In genomic region chr4:186234367-186234766, GRCh38 we compare ENCODE assay signal across 30 cellular contexts. TPM values are rescaled to one million over a fixed set of nuclear protein-coding genes. Genes with fewer than 3 reads are reported as not detected.
DNase-seq lines count a peak whose midpoint lies in the region; ATAC-seq, FAIRE-seq and TF ChIP-seq lines count a peak whose summit lies in the region.
"Had no signal": no experiment of that assay in that cellular context is flagged by ENCODE, and none has a peak within 500 bp of the region (broad histone marks: within the 10 kb centered on the region; RNA-seq: fewer than 3 reads in every experiment).

No MANE protein-coding gene starts in this region.

- H3K9me3 ChIP-seq in right lobe of liver (no peaks in the 10 kb centered on the region), HepG2 (ENCODE audit: low read length) (no peaks in the 10 kb centered on the region), iPS-20b (ENCODE audit: insufficient read depth, low read depth, low read length) (no peaks in the 10 kb centered on the region), upper lobe of left lung (no peaks in the 10 kb centered on the region)
- H3K9me3 ChIP-seq: BE2C, BLaER1 had no signal

- TF ChIP-seq POLR2A in right lobe of liver (IDR thresholded peaks at IDR 0.05): no peak
- TF ChIP-seq POLR2A in HepG2 (IDR thresholded peaks at IDR 0.05; ENCODE audit: insufficient read depth in 1 of 2, low read depth in 2 of 2, low read length in 2 of 2): no peak
- TF ChIP-seq POLR2A in upper lobe of left lung (IDR thresholded peaks at IDR 0.05): no peak

- TF ChIP-seq RAD21 in HepG2 (CRISPR knock-in tag; IDR thresholded peaks at IDR 0.05): no peak

- POLR2A ChIA-PET in HepG2 (lab: Yijun Ruan, JAX): no interaction called here

- no peaks in the 10 kb centered on the region for H4K20me1 ChIP-seq in HepG2 (ENCODE audit: insufficient read depth, low read length)
- H4K20me1 ChIP-seq: BLaER1 had no signal

- TF ChIP-seq EP300 in HepG2 (IDR thresholded peaks at IDR 0.05; ENCODE audit: low read depth in 2 of 2, low read length in 2 of 2): no peak
- no peak for TF ChIP-seq EP300 in HepG2 (CRISPR knock-in tag; IDR thresholded peaks at IDR 0.05; ENCODE audit: borderline replicate concordance)
- TF ChIP-seq EP300 in upper lobe of left lung (IDR thresholded peaks at IDR 0.05): no peak

- CTCF ChIA-PET in HepG2 (lab: Yijun Ruan, JAX; ENCODE audit: low intra/inter-chr PET ratio, low total read pairs): no interaction called here

- no peaks in the 10 kb centered on the region for H3K79me2 ChIP-seq in HepG2 (ENCODE audit: insufficient read depth, low read length)

- no peak overlapping the region for H3K4me2 ChIP-seq in HepG2 (ENCODE audit: low read depth, low read length)
- H3K4me2 ChIP-seq: BLaER1 had no signal

- peak; percentile 62 to 80 (median 69) for ATAC-seq in right lobe of liver
- no peak for ATAC-seq in HepG2
- ATAC-seq in GM19452 (IDR thresholded peaks at IDR 0.05; ENCODE audit: unreplicated experiment): no peak
- ATAC-seq in upper lobe of left lung (ENCODE audit: low FRiP score in 2 of 2): no peak
- ATAC-seq: GM12878 had no signal

- H3K36me3 ChIP-seq in right lobe of liver (peaks cover 0 to 28% (median 12%) of the 10 kb centered on the region in 4 donors), HepG2 (replicated peaks in 1 of 2; ENCODE audit: control insufficient read depth in 1 of 2, insufficient read depth in 2 of 2, low read length in 2 of 2) (no peaks in the 10 kb centered on the region), iPS-20b (ENCODE audit: insufficient read depth, low read depth, low read length) (no peaks in the 10 kb centered on the region), upper lobe of left lung (no peaks in the 10 kb centered on the region)
- H3K36me3 ChIP-seq: BE2C, BLaER1 had no signal

- no peak overlapping the region for H3K4me3 ChIP-seq in right lobe of liver
- no peak overlapping the region for H3K4me3 ChIP-seq in HepG2 (replicated peaks in 1 of 3; ENCODE audit: insufficient read depth in 1 of 3, low read depth in 2 of 3, low read length in 3 of 3)
- no peak overlapping the region for H3K4me3 ChIP-seq in iPS-20b (ENCODE audit: low read length)
- H3K4me3 ChIP-seq in upper lobe of left lung: no peak overlapping the region
- H3K4me3 ChIP-seq: BLaER1, GM12878 had no signal

- 26% methylated on average over 2 of the region's 2 CpGs for WGBS in right lobe of liver (ENCODE audit: insufficient coverage, low coverage, low lambda C conversion rate, missing lambda C conversion rate)
- WGBS in HepG2 (ENCODE audit: low lambda C conversion rate): 9% methylated on average over 2 of the region's 2 CpGs
- 48 to 54% methylated on average over 2 of the region's 2 CpGs for WGBS in upper lobe of left lung, 2 donors

- H3K27ac ChIP-seq in right lobe of liver: peak overlapping the region in 2 of 3 donors; percentile 28 to 29
- no peak overlapping the region for H3K27ac ChIP-seq in HepG2 (ENCODE audit: extremely low read length, insufficient read depth, low read length)
- H3K27ac ChIP-seq in iPS-20b (ENCODE audit: low read length): peak overlapping the region; percentile 20
- H3K27ac ChIP-seq in upper lobe of left lung: no peak overlapping the region
- H3K27ac ChIP-seq: BLaER1 had no signal

- intact Hi-C loops in right lobe of liver (cut with DNase I): no loop called here
- intact Hi-C loops in HepG2 (cut with micrococcal nuclease; ENCODE audit: unreplicated experiment): no loop called here

- H3K4me1 ChIP-seq in right lobe of liver: peaks cover 0 to 39% (median 9%) of the 10 kb centered on the region in 4 donors
- no peaks in the 10 kb centered on the region for H3K4me1 ChIP-seq in HepG2 (ENCODE audit: insufficient read depth, low read length)
- no peaks in the 10 kb centered on the region; the same call in 1 of the 2 replicates for H3K4me1 ChIP-seq in iPS-20b (ENCODE audit: insufficient read depth, low read length)
- H3K4me1 ChIP-seq in upper lobe of left lung: no peaks in the 10 kb centered on the region
- H3K4me1 ChIP-seq: BE2C, BLaER1 had no signal

- in situ Hi-C loops in HepG2 (cut with HindIII; ENCODE audit: extremely low pct_ligation_motif_present, low pct_unique_long_range_greater_than_20kb): no loop called here

- DNase-seq in right lobe of liver (no peak), HepG2 (ENCODE audit: low spot score) (no peak), upper lobe of left lung (no peak)
- DNase-seq: 8988T; ACHN; BE2C; C1 segment of cervical spinal cord; CD4-positive, alpha-beta memory T cell; CD4-positive, CD25-positive, alpha-beta regulatory T cell; CD8-positive, alpha-beta memory T cell; COR-L47; DMS 273 treated with DMSO at 0.1 percent for 48 hours; DMS153; DMS53; DMS79; DND-41; EL; GDM1 had no signal

- H2AFZ ChIP-seq in HepG2 (ENCODE audit: low read length): no peak overlapping the region

- H3K9ac ChIP-seq in HepG2 (ENCODE audit: insufficient read depth, low read depth, low read length): no peak overlapping the region
- no peak overlapping the region for H3K9ac ChIP-seq in iPS-20b (ENCODE audit: low read depth, low read length)
- H3K9ac ChIP-seq: BLaER1 had no signal

- no peaks in the 10 kb centered on the region for H3K27me3 ChIP-seq in right lobe of liver
- no peaks in the 10 kb centered on the region; a peak in 1 of 5 replicates for H3K27me3 ChIP-seq in HepG2 (ENCODE audit: control insufficient read depth in 1 of 2, insufficient read depth in 2 of 2, low read length in 2 of 2)
- no peaks in the 10 kb centered on the region for H3K27me3 ChIP-seq in iPS-20b (ENCODE audit: insufficient read depth, low read length)
- no peaks in the 10 kb centered on the region for H3K27me3 ChIP-seq in upper lobe of left lung
- H3K27me3 ChIP-seq: BLaER1 had no signal

- TF ChIP-seq CTCF in right lobe of liver (IDR thresholded peaks at IDR 0.05) (no peak), HepG2 (CRISPR knock-in tag; IDR thresholded peaks at IDR 0.05) (no peak), upper lobe of left lung (IDR thresholded peaks at IDR 0.05) (no peak)

- FAIRE-seq in HepG2 (lab: Jason Lieb, UNC): no peak
- FAIRE-seq: A204.1, GM12878, GM12892, GM18507 had no signal

- BruUV-seq in HepG2 (replicated peaks; lab: Mats Ljungman, UMichigan): no TSS peak

RNA-seq across cellular contexts. Expression of gene KLKB1, which starts 7.1 kb away (rescaled TPM):
- total RNA-seq in right lobe of liver: 100 to 1,000 TPM in 2 of 6 experiments, 10 to 100 TPM in 4; 48.1 to 130 (median 75.8) TPM
- total RNA-seq in HepG2 (2016; rRNA removed; fragmentation: Illumina TruSeq; extraction: Trizol): 0.49 and 0.59 TPM in 2 replicates
- not detected in 2 replicates for total RNA-seq in HepG2 (2016; cell fraction: cytosol; rRNA removed; fragmentation: Illumina TruSeq; extraction: Trizol; ENCODE audit: low read depth)
- total RNA-seq in HepG2 (2016; cell fraction: insoluble cytoplasmic fraction; rRNA removed; fragmentation: Illumina TruSeq; extraction: Trizol): 0.32 TPM in 1 of 2 replicates, not detected in the other
- total RNA-seq in HepG2 (2016; cell fraction: membrane; rRNA removed; fragmentation: Illumina TruSeq; extraction: Trizol): 0.19 and 0.21 TPM in 2 replicates
- total RNA-seq in HepG2 (2016; cell fraction: nucleus; rRNA removed; fragmentation: Illumina TruSeq; extraction: Trizol): 0.28 and 1.6 TPM in 2 replicates
- 0.26 and 0.67 TPM in 2 replicates for polyA plus RNA-seq in HepG2 (2011; rRNA removed)
- polyA plus RNA-seq in HepG2 (2011; cell fraction: cytosol; rRNA removed): 0.17 and 0.38 TPM in 2 replicates
- polyA plus RNA-seq in HepG2 (2011; cell fraction: nucleus; rRNA removed): 0.35 and 0.50 TPM in 2 replicates
- 1.7 and 2.7 TPM in 2 replicates for polyA plus RNA-seq in HepG2 (2012)
- 0.08 TPM in 1 of 2 replicates, not detected in the other for polyA plus RNA-seq in HepG2 (2016; cell fraction: cytosol; fragmentation: Illumina TruSeq; extraction: Trizol; ENCODE audit: low read depth)
- polyA plus RNA-seq in HepG2 (2016; cell fraction: insoluble cytoplasmic fraction; fragmentation: Illumina TruSeq; extraction: Trizol; ENCODE audit: low read depth): 0.22 and 0.24 TPM in 2 replicates
- 0.14 and 0.16 TPM in 2 replicates for polyA plus RNA-seq in HepG2 (2016; cell fraction: membrane; fragmentation: Illumina TruSeq; extraction: Trizol; ENCODE audit: low read depth)
- polyA plus RNA-seq in HepG2 (2016; cell fraction: nucleus; fragmentation: Illumina TruSeq; extraction: Trizol; ENCODE audit: insufficient read depth, low read depth): 1.4 and 1.5 TPM in 2 replicates
- 0.56 TPM in 1 of 2 replicates, not detected in the other for polyA minus RNA-seq in HepG2 (2011; rRNA and poly(A)+ RNA removed; ENCODE audit: low replicate concordance)
- polyA minus RNA-seq in HepG2 (2011; cell fraction: cytosol; rRNA and poly(A)+ RNA removed): 0.69 TPM in 1 of 2 replicates, not detected in the other
- polyA minus RNA-seq in HepG2 (2011; cell fraction: nucleus; rRNA and poly(A)+ RNA removed): 0.25 TPM in 1 of 2 replicates, not detected in the other
- 1 to 10 TPM in 2 of 6 donors, under 1 TPM in 3, not detected in 1; 0.40 to 4.7 (median 0.89) TPM for total RNA-seq in upper lobe of left lung
- total RNA-seq: A673, Daoy, G401, GM12878 had no signal
- polyA plus RNA-seq: CD14-positive monocyte; CD4-positive, alpha-beta memory T cell; CD8-positive, alpha-beta memory T cell had no signal

RNA-seq across cellular contexts. Expression of gene F11, which starts 31.6 kb away (rescaled TPM):
- total RNA-seq in right lobe of liver (100 to 1,000 TPM in 4 of 6 experiments, 10 to 100 TPM in 2; 94.5 to 201 (median 140) TPM), HepG2 (2016; rRNA removed; fragmentation: Illumina TruSeq; extraction: Trizol) (27.6 and 58.0 TPM in 2 replicates), upper lobe of left lung (10 to 100 TPM in 1 of 6 donors, 1 to 10 TPM in 5; 5.6 to 39.8 (median 7.3) TPM)
- total RNA-seq in HepG2 (2016; cell fraction: cytosol; rRNA removed; fragmentation: Illumina TruSeq; extraction: Trizol; ENCODE audit: low read depth): 7.0 and 7.4 TPM in 2 replicates
- 25.4 and 56.7 TPM in 2 replicates for total RNA-seq in HepG2 (2016; cell fraction: insoluble cytoplasmic fraction; rRNA removed; fragmentation: Illumina TruSeq; extraction: Trizol)
- total RNA-seq in HepG2 (2016; cell fraction: membrane; rRNA removed; fragmentation: Illumina TruSeq; extraction: Trizol): 11.6 and 12.3 TPM in 2 replicates
- total RNA-seq in HepG2 (2016; cell fraction: nucleus; rRNA removed; fragmentation: Illumina TruSeq; extraction: Trizol): 72.8 and 74.4 TPM in 2 replicates
- 35.1 and 48.7 TPM in 2 replicates for polyA plus RNA-seq in HepG2 (2011; rRNA removed)
- 18.9 and 37.4 TPM in 2 replicates for polyA plus RNA-seq in HepG2 (2011; cell fraction: cytosol; rRNA removed)
- 73.5 and 117 TPM in 2 replicates for polyA plus RNA-seq in HepG2 (2011; cell fraction: nucleus; rRNA removed)
- 46.7 and 65.0 TPM in 2 replicates for polyA plus RNA-seq in HepG2 (2012)
- 4.0 and 4.8 TPM in 2 replicates for polyA plus RNA-seq in HepG2 (2016; cell fraction: cytosol; fragmentation: Illumina TruSeq; extraction: Trizol; ENCODE audit: low read depth)
- 21.2 and 23.4 TPM in 2 replicates for polyA plus RNA-seq in HepG2 (2016; cell fraction: insoluble cytoplasmic fraction; fragmentation: Illumina TruSeq; extraction: Trizol; ENCODE audit: low read depth)
- 6.0 and 7.5 TPM in 2 replicates for polyA plus RNA-seq in HepG2 (2016; cell fraction: membrane; fragmentation: Illumina TruSeq; extraction: Trizol; ENCODE audit: low read depth)
- polyA plus RNA-seq in HepG2 (2016; cell fraction: nucleus; fragmentation: Illumina TruSeq; extraction: Trizol; ENCODE audit: insufficient read depth, low read depth): 107 and 113 TPM in 2 replicates
- polyA minus RNA-seq in HepG2 (2011; rRNA and poly(A)+ RNA removed; ENCODE audit: low replicate concordance): 18.4 TPM in 1 of 2 replicates, not detected in the other
- 13.9 and 27.5 TPM in 2 replicates for polyA minus RNA-seq in HepG2 (2011; cell fraction: cytosol; rRNA and poly(A)+ RNA removed)
- 74.5 and 137 TPM in 2 replicates for polyA minus RNA-seq in HepG2 (2011; cell fraction: nucleus; rRNA and poly(A)+ RNA removed)
- total RNA-seq: CD4-positive, alpha-beta memory T cell; CD4-positive, CD25-positive, alpha-beta regulatory T cell; CD8-positive, alpha-beta memory T cell; Daoy; G401; GM12878 had no signal
- polyA plus RNA-seq: AG04450; CD14-positive monocyte; CD4-positive, alpha-beta memory T cell; CD4-positive, CD25-positive, alpha-beta regulatory T cell; CD8-positive, alpha-beta memory T cell; GM12878 had no signal

RNA-seq across cellular contexts. Expression of gene CYP4V2, which starts 43.0 kb away (rescaled TPM):
- total RNA-seq in right lobe of liver: 100 to 1,000 TPM in 2 of 6 experiments, 10 to 100 TPM in 4; 82.4 to 199 (median 94.1) TPM
- total RNA-seq in HepG2 (2016; rRNA removed; fragmentation: Illumina TruSeq; extraction: Trizol): 2.1 and 7.2 TPM in 2 replicates
- total RNA-seq in HepG2 (2016; cell fraction: cytosol; rRNA removed; fragmentation: Illumina TruSeq; extraction: Trizol; ENCODE audit: low read depth): 1.5 and 2.2 TPM in 2 replicates
- 3.0 and 6.9 TPM in 2 replicates for total RNA-seq in HepG2 (2016; cell fraction: insoluble cytoplasmic fraction; rRNA removed; fragmentation: Illumina TruSeq; extraction: Trizol)
- total RNA-seq in HepG2 (2016; cell fraction: membrane; rRNA removed; fragmentation: Illumina TruSeq; extraction: Trizol): 2.9 and 3.1 TPM in 2 replicates
- total RNA-seq in HepG2 (2016; cell fraction: nucleus; rRNA removed; fragmentation: Illumina TruSeq; extraction: Trizol): 14.3 and 14.6 TPM in 2 replicates
- polyA plus RNA-seq in HepG2 (2011; rRNA removed): 4.7 and 6.2 TPM in 2 replicates
- 2.1 and 3.2 TPM in 2 replicates for polyA plus RNA-seq in HepG2 (2011; cell fraction: cytosol; rRNA removed)
- polyA plus RNA-seq in HepG2 (2011; cell fraction: nucleus; rRNA removed): 16.5 and 24.0 TPM in 2 replicates
- 6.6 and 6.7 TPM in 2 replicates for polyA plus RNA-seq in HepG2 (2012)
- 1.9 and 2.1 TPM in 2 replicates for polyA plus RNA-seq in HepG2 (2016; cell fraction: cytosol; fragmentation: Illumina TruSeq; extraction: Trizol; ENCODE audit: low read depth)
- 2.6 and 2.9 TPM in 2 replicates for polyA plus RNA-seq in HepG2 (2016; cell fraction: insoluble cytoplasmic fraction; fragmentation: Illumina TruSeq; extraction: Trizol; ENCODE audit: low read depth)
- polyA plus RNA-seq in HepG2 (2016; cell fraction: membrane; fragmentation: Illumina TruSeq; extraction: Trizol; ENCODE audit: low read depth): 2.3 and 2.6 TPM in 2 replicates
- polyA plus RNA-seq in HepG2 (2016; cell fraction: nucleus; fragmentation: Illumina TruSeq; extraction: Trizol; ENCODE audit: insufficient read depth, low read depth): 40.3 and 41.1 TPM in 2 replicates
- polyA minus RNA-seq in HepG2 (2011; rRNA and poly(A)+ RNA removed; ENCODE audit: low replicate concordance): 0.82 and 1.7 TPM in 2 replicates
- 1.6 and 2.0 TPM in 2 replicates for polyA minus RNA-seq in HepG2 (2011; cell fraction: cytosol; rRNA and poly(A)+ RNA removed)
- 9.9 and 14.3 TPM in 2 replicates for polyA minus RNA-seq in HepG2 (2011; cell fraction: nucleus; rRNA and poly(A)+ RNA removed)
- 10 to 100 TPM; 30.7 to 44.7 (median 33.1) TPM for total RNA-seq in upper lobe of left lung

Comparison
In these comparisons a context has a peak if more than half of its experiments do, and no peak if none do; other contexts are left out.
1. ATAC-seq: peak in right lobe of liver (4 of 4); none in HepG2 (single experiment), GM19452 (single experiment) and upper lobe of left lung (0 of 2).
2. H3K27ac ChIP-seq: peak in right lobe of liver (2 of 3) and iPS-20b (single experiment); none in HepG2 (single experiment) and upper lobe of left lung (0 of 4).
3. RNA of gene KLKB1, which starts 7.1 kb away (total RNA-seq): 48.1 to 130 TPM in right lobe of liver; 0.40 to 4.7 TPM in upper lobe of left lung and 0.19 to 1.6 TPM in HepG2; every median in the first group is over 4 times any median in the second.